In genomic region chr6:39086294-39086693, GRCh38 we compare ENCODE assay signal across 1 cellular context.
TF ChIP-seq lines count a peak whose summit lies in the region.

No MANE protein-coding gene starts in this region.

TF ChIP-seq in GM12878, 131 proteins besides CTCF, POLR2A, EP300 and RAD21 (continued from another document and continues in another):
- TF ChIP-seq PKNOX1 (IDR thresholded peaks at IDR 0.05) = peak; percentile 54; the same call in 1 of the 2 replicates
- TF ChIP-seq ELK1 (IDR thresholded peaks at IDR 0.05; ENCODE audit: low read depth, low read length) = no peak
- no peak for TF ChIP-seq MEF2B (IDR thresholded peaks at IDR 0.05; ENCODE audit: partially characterized antibody, poor library complexity, severe bottlenecking)
- TF ChIP-seq CREB1 (IDR thresholded peaks at IDR 0.05; ENCODE audit: low read depth) = peak; percentile 39; the same call in 1 of the 2 replicates
- TF ChIP-seq RUNX3 (IDR thresholded peaks at IDR 0.05; ENCODE audit: low read length) = peak; percentile 90
- no peak for TF ChIP-seq TARDBP (IDR thresholded peaks at IDR 0.05; ENCODE audit: borderline replicate concordance)
- TF ChIP-seq IRF4 (IDR thresholded peaks at IDR 0.05; ENCODE audit: low read depth, low read length) = 0 out of 2 replicates have a peak, but pooled peaks have one; percentile 25
- TF ChIP-seq BHLHE40 (IDR thresholded peaks at IDR 0.05; ENCODE audit: borderline replicate concordance in 1 of 2, low read depth in 2 of 2, low read length in 1 of 2) = peak; percentile 8 to 17; a peak in 1 of 4 replicates
- TF ChIP-seq IKZF1 (conservative IDR thresholded peaks at IDR 0.05) = peak; percentile 56; the same call in 1 of the 2 replicates
- no peak for TF ChIP-seq CEBPZ (IDR thresholded peaks at IDR 0.05; ENCODE audit: low read depth, low read length)
- peak; percentile 75; the same call in 1 of the 2 replicates for TF ChIP-seq MTA2 (IDR thresholded peaks at IDR 0.05; ENCODE audit: low read depth)
- no peak for TF ChIP-seq POLR2AphosphoS5 (IDR thresholded peaks at IDR 0.05; ENCODE audit: low read length)
- TF ChIP-seq BCL11A (IDR thresholded peaks at IDR 0.05; ENCODE audit: low read depth, low read length) = peak; percentile 68; the same call in 1 of the 2 replicates
- no peak for TF ChIP-seq CHD2 (IDR thresholded peaks at IDR 0.05; ENCODE audit: borderline replicate concordance, low read depth, low read length)
- TF ChIP-seq RELB (IDR thresholded peaks at IDR 0.05; ENCODE audit: low read depth) = 0 out of 2 replicates have a peak, but pooled peaks have one; percentile 13
- no peak for TF ChIP-seq RFX5 (IDR thresholded peaks at IDR 0.05; ENCODE audit: low read depth, low read length)
- TF ChIP-seq MLLT1 (IDR thresholded peaks at IDR 0.05) = peak; percentile 51; the same call in 1 of the 2 replicates
- TF ChIP-seq HDAC6 (IDR thresholded peaks at IDR 0.05; ENCODE audit: unreplicated experiment) = no peak
- peak; percentile 85 for TF ChIP-seq NR2F1 (conservative IDR thresholded peaks at IDR 0.05)
- peak; percentile 48; the same call in 1 of the 2 replicates for TF ChIP-seq MTA3 (IDR thresholded peaks at IDR 0.05; ENCODE audit: borderline replicate concordance, low read length)
- peak; percentile 80 for TF ChIP-seq SKIL (IDR thresholded peaks at IDR 0.05; ENCODE audit: low read depth, poor library complexity, severe bottlenecking)
- no peak for TF ChIP-seq TAF1 (IDR thresholded peaks at IDR 0.05; ENCODE audit: borderline replicate concordance, low read depth, low read length)
- TF ChIP-seq ATF7 (IDR thresholded peaks at IDR 0.05; ENCODE audit: low read depth) = peak; percentile 17; the same call in 1 of the 2 replicates
- no peak for TF ChIP-seq ATF3 (IDR thresholded peaks at IDR 0.05; ENCODE audit: borderline replicate concordance, extremely low read depth, low read depth, low read length)
- no peak for TF ChIP-seq FOS (IDR thresholded peaks at IDR 0.05; ENCODE audit: borderline replicate concordance, extremely low read depth, insufficient read length)
- TF ChIP-seq YY1 (IDR thresholded peaks at IDR 0.05; ENCODE audit: low read depth, low read length) = no peak
- no peak for TF ChIP-seq ZNF384 (IDR thresholded peaks at IDR 0.05; ENCODE audit: borderline replicate concordance, low read depth, low read length)
- TF ChIP-seq ZNF274 (IDR thresholded peaks at IDR 0.05; ENCODE audit: insufficient read depth, insufficient read length) = no peak
- no peak for TF ChIP-seq SREBF1 (IDR thresholded peaks at IDR 0.05; ENCODE audit: low read length)
- TF ChIP-seq GABPA (IDR thresholded peaks at IDR 0.05; ENCODE audit: low read depth) = no peak
- no peak for TF ChIP-seq STAT1 (conservative IDR thresholded peaks at IDR 0.05)
- TF ChIP-seq PAX5 (IDR thresholded peaks at IDR 0.05; ENCODE audit: borderline replicate concordance, low read depth, low read length) = peak; percentile 46; the same call in 1 of the 2 replicates
- TF ChIP-seq CHD1 (IDR thresholded peaks at IDR 0.05; ENCODE audit: low read depth, low read length) = no peak
- no peak for TF ChIP-seq WRNIP1 (IDR thresholded peaks at IDR 0.05; ENCODE audit: borderline replicate concordance, low read depth, low read length)
- no peak for TF ChIP-seq BCL3 (IDR thresholded peaks at IDR 0.05; ENCODE audit: borderline replicate concordance, insufficient read depth, low read depth, low read length, poor library complexity, severe bottlenecking)
- no peak for TF ChIP-seq SP1 (IDR thresholded peaks at IDR 0.05; ENCODE audit: low read depth, low read length)
- no peak for TF ChIP-seq NR2C1 (IDR thresholded peaks at IDR 0.05)
- TF ChIP-seq CBFB (IDR thresholded peaks at IDR 0.05; ENCODE audit: low read depth) = peak; percentile 73
- TF ChIP-seq ZNF207 (IDR thresholded peaks at IDR 0.05; ENCODE audit: borderline replicate concordance) = no peak
- no peak for TF ChIP-seq CHD4 (IDR thresholded peaks at IDR 0.05)
- peak; percentile 60 for TF ChIP-seq EED (IDR thresholded peaks at IDR 0.05; ENCODE audit: low read depth)
- no peak for TF ChIP-seq IRF5 (IDR thresholded peaks at IDR 0.05; ENCODE audit: borderline replicate concordance)
- TF ChIP-seq NBN (IDR thresholded peaks at IDR 0.05) = no peak
- no peak for TF ChIP-seq ZSCAN29 (IDR thresholded peaks at IDR 0.05)
- TF ChIP-seq DPF2 (IDR thresholded peaks at IDR 0.05) = no peak
- TF ChIP-seq MAX (IDR thresholded peaks at IDR 0.05; ENCODE audit: low read depth, low read length) = no peak
- TF ChIP-seq JUNB (IDR thresholded peaks at IDR 0.05) = no peak
- TF ChIP-seq ASH2L (IDR thresholded peaks at IDR 0.05; ENCODE audit: borderline replicate concordance, low read depth) = no peak
- TF ChIP-seq RELA (IDR thresholded peaks at IDR 0.05; ENCODE audit: borderline replicate concordance, partially characterized antibody) = no peak
- no peak for TF ChIP-seq IRF3 (IDR thresholded peaks at IDR 0.05)
- no peak for TF ChIP-seq BMI1 (IDR thresholded peaks at IDR 0.05; ENCODE audit: borderline replicate concordance)
- TF ChIP-seq FOXM1 (IDR thresholded peaks at IDR 0.05; ENCODE audit: low read depth, low read length) = no peak
- TF ChIP-seq SUPT20H (IDR thresholded peaks at IDR 0.05; ENCODE audit: borderline replicate concordance, control insufficient read depth, low read depth, low read length) = no peak
- TF ChIP-seq ZBED1 (IDR thresholded peaks at IDR 0.05; ENCODE audit: borderline replicate concordance) = no peak
- TF ChIP-seq EGR1 (IDR thresholded peaks at IDR 0.05; ENCODE audit: borderline replicate concordance in 1 of 2, low read depth in 2 of 2, low read length in 2 of 2) = no peak
- TF ChIP-seq SMARCA5 (IDR thresholded peaks at IDR 0.05) = no peak
- TF ChIP-seq IKZF2 (IDR thresholded peaks at IDR 0.05) = peak in 1 of 2 experiments; percentile 56; a peak in 2 of 4 replicates
